In the genomic region with DNA sequence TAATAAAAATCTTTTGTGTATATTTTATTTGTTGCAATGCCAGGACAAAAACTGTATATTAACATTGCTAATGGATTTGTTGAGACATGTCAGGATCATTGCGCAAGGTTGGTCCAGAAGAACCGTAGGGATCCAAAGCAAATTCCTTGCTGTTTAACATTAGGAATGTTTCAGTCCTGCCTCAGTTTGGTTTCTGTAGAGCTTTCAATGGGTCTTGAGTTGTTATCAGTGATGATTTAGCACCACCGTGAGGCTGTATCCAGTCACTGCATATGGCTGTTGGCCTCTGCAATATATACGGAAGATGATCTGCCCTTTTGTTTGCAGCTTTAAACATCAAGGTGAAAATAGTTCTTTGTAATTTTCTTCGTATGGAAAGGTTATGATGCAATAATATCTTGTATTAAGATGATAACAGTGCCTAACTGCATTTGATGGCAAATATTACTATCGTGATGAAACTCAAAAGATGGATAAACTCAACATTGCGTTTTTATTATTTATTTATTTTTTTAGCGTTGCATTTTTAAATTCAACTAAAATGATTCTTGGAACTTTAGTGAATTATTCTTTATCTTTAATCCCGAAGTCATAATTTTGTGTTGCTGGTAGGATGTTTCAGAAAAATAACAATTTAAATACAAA, we compare ENCODE assay signal across 9 cellular contexts.
DNase-seq lines count a peak whose midpoint lies in the region; ATAC-seq and TF ChIP-seq lines count a peak whose summit lies in the region.
"Had no signal": no experiment of that assay in that cellular context is flagged by ENCODE, and none has a peak within 500 bp of the region (broad histone marks: within the 10 kb centered on the region; RNA-seq: fewer than 3 reads in every experiment).

No MANE protein-coding gene starts in this region.

- no peaks in the 10 kb centered on the region for H3K36me3 Mint-ChIP-seq in T-helper 2 cell treated with Interferon-gamma antibody and Interleukin-4, amounts not matched to agents 5 μg/mL and 100 μg/mL, for 36 hours (ENCODE audit: low read depth)

- H3K27ac ChIP-seq in ascending aorta (no peak overlapping the region), right cardiac atrium (ENCODE audit: low read length) (no peak overlapping the region)

- TF ChIP-seq CTCF in ascending aorta (IDR thresholded peaks at IDR 0.05), result peak; percentile 51 to 88 (median 81)

- H3K36me3 ChIP-seq in ascending aorta, result no peaks in the 10 kb centered on the region

- H3K9me3 ChIP-seq in ascending aorta (no peaks in the 10 kb centered on the region), right cardiac atrium (ENCODE audit: control insufficient read depth, low read length) (no peaks in the 10 kb centered on the region)

- intact Hi-C loops in ascending aorta (cut with DNase I), result loop anchor here (5.0 kb wide), 1 partner anchor 303 kb away; no protein-coding TSS in a partner anchor
- intact Hi-C loops in right cardiac atrium (cut with DNase I), result no loop called here

- WGBS in right cardiac atrium, result 23% methylated on average over 9 of the region's 9 CpGs

- no peak overlapping the region for H3K4me3 ChIP-seq in ascending aorta
- no peak overlapping the region for H3K4me3 ChIP-seq in right cardiac atrium (ENCODE audit: low read length)

- H3K27me3 Mint-ChIP-seq in T-helper 2 cell treated with Interferon-gamma antibody and Interleukin-4, amounts not matched to agents 5 μg/mL and 100 μg/mL, for 36 hours (ENCODE audit: low read depth), result no peaks in the 10 kb centered on the region
- H3K27me3 Mint-ChIP-seq: activated B cell treated with CpG ODN at 0.5 μM for 24 hours had no signal

- no peaks in the 10 kb centered on the region for H3K9me3 Mint-ChIP-seq in T-helper 2 cell treated with Interferon-gamma antibody and Interleukin-4, amounts not matched to agents 5 μg/mL and 100 μg/mL, for 36 hours
- H3K9me3 Mint-ChIP-seq: activated B cell treated with CpG ODN at 0.5 μM for 24 hours had no signal

- H3K4me3 Mint-ChIP-seq in T-helper 2 cell treated with Interferon-gamma antibody and Interleukin-4, amounts not matched to agents 5 μg/mL and 100 μg/mL, for 36 hours, result no peak overlapping the region
- H3K4me3 Mint-ChIP-seq: activated B cell treated with CpG ODN at 0.5 μM for 24 hours had no signal

- no peaks in the 10 kb centered on the region for H3K27me3 ChIP-seq in ascending aorta
- no peaks in the 10 kb centered on the region for H3K27me3 ChIP-seq in right cardiac atrium (ENCODE audit: control insufficient read depth, insufficient read depth)

- H3K4me1 ChIP-seq in ascending aorta (peaks cover 8 to 23% of the 10 kb centered on the region in 2 donors), right cardiac atrium (ENCODE audit: control insufficient read depth, insufficient read depth, low read length) (peaks cover under 1% of the 10 kb centered on the region)

- peak; percentile 61 for ATAC-seq in GM19467 (IDR thresholded peaks at IDR 0.05; ENCODE audit: unreplicated experiment)
- peak; percentile 85 for ATAC-seq in right cardiac atrium

- peak; percentile 11 for DNase-seq in DMS 273 treated with DMSO at 0.1 percent for 48 hours (lab: John Stamatoyannopoulos, UW)
- peak; percentile 9 for DNase-seq in HuH-7.5 (ENCODE audit: low spot score)
- DNase-seq in NOMO-1 treated with DMSO at 0.1 percent for 48 hours (lab: John Stamatoyannopoulos, UW; ENCODE audit: unreplicated experiment), result peak; percentile 33
- DNase-seq in ascending aorta (ENCODE audit: low spot score in 2 of 2), result peak in 1 of 2 donors; percentile 72
- DNase-seq in right cardiac atrium, result peak in 1 of 3 donors; percentile 48
- DNase-seq in renal cortical epithelial cell (ENCODE audit: low read depth), result peak; percentile 80
- no peak for DNase-seq in T-helper 2 cell treated with Interferon-gamma antibody and Interleukin-4, amounts not matched to agents 5 μg/mL and 100 μg/mL, for 36 hours (ENCODE audit: low spot score)
- DNase-seq: activated B cell treated with CpG ODN at 0.5 μM for 24 hours had no signal

- no peak overlapping the region for H3K27ac Mint-ChIP-seq in T-helper 2 cell treated with Interferon-gamma antibody and Interleukin-4, amounts not matched to agents 5 μg/mL and 100 μg/mL, for 36 hours
- H3K27ac Mint-ChIP-seq: activated B cell treated with CpG ODN at 0.5 μM for 24 hours had no signal

- peaks cover 10% of the 10 kb centered on the region for H3K4me1 Mint-ChIP-seq in T-helper 2 cell treated with Interferon-gamma antibody and Interleukin-4, amounts not matched to agents 5 μg/mL and 100 μg/mL, for 36 hours (ENCODE audit: low read depth)
- H3K4me1 Mint-ChIP-seq: activated B cell treated with CpG ODN at 0.5 μM for 24 hours had no signal
